1 cellular context compared by ENCODE assay signal in the genomic region with DNA sequence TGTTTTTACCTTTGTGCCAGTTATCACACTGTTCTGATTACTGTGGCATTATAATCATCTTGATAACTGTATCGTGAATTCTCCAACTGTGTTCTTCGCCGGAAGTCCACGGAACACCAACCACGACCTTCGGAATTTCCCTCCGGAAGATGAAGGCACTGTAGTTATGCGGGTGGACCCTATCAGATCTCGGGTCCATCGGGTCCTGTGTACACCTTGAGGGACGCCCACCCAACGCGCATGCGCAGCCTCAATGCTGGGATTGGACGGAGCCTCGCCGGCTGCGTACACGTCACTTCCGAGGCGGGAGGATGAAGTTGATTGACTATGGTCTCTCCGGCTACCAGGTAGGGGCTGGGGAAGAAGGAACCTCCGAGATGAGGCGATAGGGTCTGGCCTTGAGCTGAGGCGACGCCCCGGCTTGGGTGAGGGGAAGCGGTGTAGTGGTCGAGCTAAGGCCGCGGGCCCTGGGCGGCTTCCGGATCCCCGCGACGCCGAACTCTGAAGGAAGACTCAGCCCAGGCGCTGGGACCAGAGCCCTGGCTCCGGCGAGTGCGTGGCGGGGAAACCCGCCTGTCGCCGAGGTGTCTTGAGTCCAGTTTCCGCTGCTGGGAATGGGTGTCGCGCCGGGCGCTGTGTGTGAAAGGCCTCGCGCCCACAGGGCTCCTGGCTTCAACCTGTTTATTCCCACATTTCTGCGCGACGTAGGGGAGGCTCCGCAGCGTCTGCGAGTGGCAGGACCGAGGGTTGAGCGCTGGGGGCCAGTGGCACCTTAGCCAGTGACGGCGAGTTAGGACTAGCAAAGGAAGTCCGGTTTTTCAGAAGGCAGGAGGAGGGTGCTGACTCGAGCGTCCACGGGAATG.
A peak's percentile ranks its signal among the peaks of the same experiment; 100 is the strongest.
TF ChIP-seq lines count a peak whose summit lies in the region.

A gene with protein sequence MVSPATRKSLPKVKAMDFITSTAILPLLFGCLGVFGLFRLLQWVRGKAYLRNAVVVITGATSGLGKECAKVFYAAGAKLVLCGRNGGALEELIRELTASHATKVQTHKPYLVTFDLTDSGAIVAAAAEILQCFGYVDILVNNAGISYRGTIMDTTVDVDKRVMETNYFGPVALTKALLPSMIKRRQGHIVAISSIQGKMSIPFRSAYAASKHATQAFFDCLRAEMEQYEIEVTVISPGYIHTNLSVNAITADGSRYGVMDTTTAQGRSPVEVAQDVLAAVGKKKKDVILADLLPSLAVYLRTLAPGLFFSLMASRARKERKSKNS (plus strand): TSS at position 320 of the 863 bp plus-strand sequence. CDS start 8 bp downstream, at position 328.

TF ChIP-seq in HepG2, 621 proteins besides CTCF, POLR2A, EP300 and RAD21 (continued from another document and continues in another):
- TF ChIP-seq, protein P1, sequence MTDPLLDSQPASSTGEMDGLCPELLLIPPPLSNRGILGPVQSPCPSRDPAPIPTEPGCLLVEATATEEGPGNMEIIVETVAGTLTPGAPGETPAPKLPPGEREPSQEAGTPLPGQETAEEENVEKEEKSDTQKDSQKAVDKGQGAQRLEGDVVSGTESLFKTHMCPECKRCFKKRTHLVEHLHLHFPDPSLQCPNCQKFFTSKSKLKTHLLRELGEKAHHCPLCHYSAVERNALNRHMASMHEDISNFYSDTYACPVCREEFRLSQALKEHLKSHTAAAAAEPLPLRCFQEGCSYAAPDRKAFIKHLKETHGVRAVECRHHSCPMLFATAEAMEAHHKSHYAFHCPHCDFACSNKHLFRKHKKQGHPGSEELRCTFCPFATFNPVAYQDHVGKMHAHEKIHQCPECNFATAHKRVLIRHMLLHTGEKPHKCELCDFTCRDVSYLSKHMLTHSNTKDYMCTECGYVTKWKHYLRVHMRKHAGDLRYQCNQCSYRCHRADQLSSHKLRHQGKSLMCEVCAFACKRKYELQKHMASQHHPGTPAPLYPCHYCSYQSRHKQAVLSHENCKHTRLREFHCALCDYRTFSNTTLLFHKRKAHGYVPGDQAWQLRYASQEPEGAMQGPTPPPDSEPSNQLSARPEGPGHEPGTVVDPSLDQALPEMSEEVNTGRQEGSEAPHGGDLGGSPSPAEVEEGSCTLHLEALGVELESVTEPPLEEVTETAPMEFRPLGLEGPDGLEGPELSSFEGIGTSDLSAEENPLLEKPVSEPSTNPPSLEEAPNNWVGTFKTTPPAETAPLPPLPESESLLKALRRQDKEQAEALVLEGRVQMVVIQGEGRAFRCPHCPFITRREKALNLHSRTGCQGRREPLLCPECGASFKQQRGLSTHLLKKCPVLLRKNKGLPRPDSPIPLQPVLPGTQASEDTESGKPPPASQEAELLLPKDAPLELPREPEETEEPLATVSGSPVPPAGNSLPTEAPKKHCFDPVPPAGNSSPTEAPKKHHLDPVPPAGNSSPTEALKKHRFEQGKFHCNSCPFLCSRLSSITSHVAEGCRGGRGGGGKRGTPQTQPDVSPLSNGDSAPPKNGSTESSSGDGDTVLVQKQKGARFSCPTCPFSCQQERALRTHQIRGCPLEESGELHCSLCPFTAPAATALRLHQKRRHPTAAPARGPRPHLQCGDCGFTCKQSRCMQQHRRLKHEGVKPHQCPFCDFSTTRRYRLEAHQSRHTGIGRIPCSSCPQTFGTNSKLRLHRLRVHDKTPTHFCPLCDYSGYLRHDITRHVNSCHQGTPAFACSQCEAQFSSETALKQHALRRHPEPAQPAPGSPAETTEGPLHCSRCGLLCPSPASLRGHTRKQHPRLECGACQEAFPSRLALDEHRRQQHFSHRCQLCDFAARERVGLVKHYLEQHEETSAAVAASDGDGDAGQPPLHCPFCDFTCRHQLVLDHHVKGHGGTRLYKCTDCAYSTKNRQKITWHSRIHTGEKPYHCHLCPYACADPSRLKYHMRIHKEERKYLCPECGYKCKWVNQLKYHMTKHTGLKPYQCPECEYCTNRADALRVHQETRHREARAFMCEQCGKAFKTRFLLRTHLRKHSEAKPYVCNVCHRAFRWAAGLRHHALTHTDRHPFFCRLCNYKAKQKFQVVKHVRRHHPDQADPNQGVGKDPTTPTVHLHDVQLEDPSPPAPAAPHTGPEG (CRISPR knock-in tag; IDR thresholded peaks at IDR 0.05) = no peak
- peak; percentile 84 for TF ChIP-seq KDM5B (CRISPR knock-in tag; IDR thresholded peaks at IDR 0.05; ENCODE audit: borderline replicate concordance)
- TF ChIP-seq ZFP36L1 (CRISPR knock-in tag; IDR thresholded peaks at IDR 0.05) = no peak
- no peak for TF ChIP-seq NBN (conservative IDR thresholded peaks at IDR 0.05)
- no peak for TF ChIP-seq ZNF879 (CRISPR knock-in tag; IDR thresholded peaks at IDR 0.05)
- TF ChIP-seq SIN3B (IDR thresholded peaks at IDR 0.05; ENCODE audit: low read length) = peak; percentile 66
- TF ChIP-seq KLF12 (CRISPR knock-in tag; IDR thresholded peaks at IDR 0.05; ENCODE audit: borderline replicate concordance) = no peak
- no peak for TF ChIP-seq SCMH1 (CRISPR knock-in tag; IDR thresholded peaks at IDR 0.05; ENCODE audit: borderline replicate concordance)
- no peak for TF ChIP-seq PCBP1 (IDR thresholded peaks at IDR 0.05; ENCODE audit: borderline replicate concordance, low read depth, low read length)
- TF ChIP-seq ZSCAN29 (CRISPR knock-in tag; conservative IDR thresholded peaks at IDR 0.05) = 0 out of 2 replicates have a peak, but pooled peaks have one; percentile 42
- TF ChIP-seq, protein P2, sequence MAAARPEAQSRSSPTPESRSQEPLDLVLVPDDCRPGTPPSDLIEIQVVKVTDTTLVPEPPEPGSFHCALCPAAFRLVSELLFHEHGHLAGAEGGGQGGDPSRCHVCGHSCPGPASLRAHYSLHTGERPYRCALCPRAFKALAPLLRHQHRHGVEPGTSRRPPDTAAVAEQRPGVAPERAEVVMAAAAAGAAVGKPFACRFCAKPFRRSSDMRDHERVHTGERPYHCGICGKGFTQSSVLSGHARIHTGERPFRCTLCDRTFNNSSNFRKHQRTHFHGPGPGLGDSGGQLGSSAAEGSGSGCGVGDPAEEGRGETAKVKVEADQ (CRISPR knock-in tag; IDR thresholded peaks at IDR 0.05; ENCODE audit: borderline replicate concordance) = peak; percentile 62
- peak; percentile 82 for TF ChIP-seq RFX5 (IDR thresholded peaks at IDR 0.05; ENCODE audit: low read depth, low read length)
- TF ChIP-seq, protein P3, sequence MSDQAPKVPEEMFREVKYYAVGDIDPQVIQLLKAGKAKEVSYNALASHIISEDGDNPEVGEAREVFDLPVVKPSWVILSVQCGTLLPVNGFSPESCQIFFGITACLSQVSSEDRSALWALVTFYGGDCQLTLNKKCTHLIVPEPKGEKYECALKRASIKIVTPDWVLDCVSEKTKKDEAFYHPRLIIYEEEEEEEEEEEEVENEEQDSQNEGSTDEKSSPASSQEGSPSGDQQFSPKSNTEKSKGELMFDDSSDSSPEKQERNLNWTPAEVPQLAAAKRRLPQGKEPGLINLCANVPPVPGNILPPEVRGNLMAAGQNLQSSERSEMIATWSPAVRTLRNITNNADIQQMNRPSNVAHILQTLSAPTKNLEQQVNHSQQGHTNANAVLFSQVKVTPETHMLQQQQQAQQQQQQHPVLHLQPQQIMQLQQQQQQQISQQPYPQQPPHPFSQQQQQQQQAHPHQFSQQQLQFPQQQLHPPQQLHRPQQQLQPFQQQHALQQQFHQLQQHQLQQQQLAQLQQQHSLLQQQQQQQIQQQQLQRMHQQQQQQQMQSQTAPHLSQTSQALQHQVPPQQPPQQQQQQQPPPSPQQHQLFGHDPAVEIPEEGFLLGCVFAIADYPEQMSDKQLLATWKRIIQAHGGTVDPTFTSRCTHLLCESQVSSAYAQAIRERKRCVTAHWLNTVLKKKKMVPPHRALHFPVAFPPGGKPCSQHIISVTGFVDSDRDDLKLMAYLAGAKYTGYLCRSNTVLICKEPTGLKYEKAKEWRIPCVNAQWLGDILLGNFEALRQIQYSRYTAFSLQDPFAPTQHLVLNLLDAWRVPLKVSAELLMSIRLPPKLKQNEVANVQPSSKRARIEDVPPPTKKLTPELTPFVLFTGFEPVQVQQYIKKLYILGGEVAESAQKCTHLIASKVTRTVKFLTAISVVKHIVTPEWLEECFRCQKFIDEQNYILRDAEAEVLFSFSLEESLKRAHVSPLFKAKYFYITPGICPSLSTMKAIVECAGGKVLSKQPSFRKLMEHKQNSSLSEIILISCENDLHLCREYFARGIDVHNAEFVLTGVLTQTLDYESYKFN (CRISPR knock-in tag; conservative IDR thresholded peaks at IDR 0.05) = peak; percentile 57
- TF ChIP-seq ELF3 (CRISPR knock-in tag; IDR thresholded peaks at IDR 0.05) = peak; percentile 42; the same call in 1 of the 2 replicates
- TF ChIP-seq MTF1 (CRISPR knock-in tag; IDR thresholded peaks at IDR 0.05) = no peak
- TF ChIP-seq FOXJ3 (CRISPR knock-in tag; IDR thresholded peaks at IDR 0.05; ENCODE audit: borderline replicate concordance) = no peak
- peak; percentile 42; the same call in 1 of the 2 replicates for TF ChIP-seq ZSCAN9 (CRISPR knock-in tag; IDR thresholded peaks at IDR 0.05; ENCODE audit: borderline replicate concordance)
- TF ChIP-seq, protein P4, sequence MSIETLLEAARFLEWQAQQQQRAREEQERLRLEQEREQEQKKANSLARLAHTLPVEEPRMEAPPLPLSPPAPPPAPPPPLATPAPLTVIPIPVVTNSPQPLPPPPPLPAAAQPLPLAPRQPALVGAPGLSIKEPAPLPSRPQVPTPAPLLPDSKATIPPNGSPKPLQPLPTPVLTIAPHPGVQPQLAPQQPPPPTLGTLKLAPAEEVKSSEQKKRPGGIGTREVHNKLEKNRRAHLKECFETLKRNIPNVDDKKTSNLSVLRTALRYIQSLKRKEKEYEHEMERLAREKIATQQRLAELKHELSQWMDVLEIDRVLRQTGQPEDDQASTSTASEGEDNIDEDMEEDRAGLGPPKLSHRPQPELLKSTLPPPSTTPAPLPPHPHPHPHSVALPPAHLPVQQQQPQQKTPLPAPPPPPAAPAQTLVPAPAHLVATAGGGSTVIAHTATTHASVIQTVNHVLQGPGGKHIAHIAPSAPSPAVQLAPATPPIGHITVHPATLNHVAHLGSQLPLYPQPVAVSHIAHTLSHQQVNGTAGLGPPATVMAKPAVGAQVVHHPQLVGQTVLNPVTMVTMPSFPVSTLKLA (IDR thresholded peaks at IDR 0.05) = peak; percentile 25; the same call in 1 of the 2 replicates
- TF ChIP-seq TCF7L2 (IDR thresholded peaks at IDR 0.05; ENCODE audit: low read depth, low read length) = no peak
- no peak for TF ChIP-seq ZNF33A (CRISPR knock-in tag; IDR thresholded peaks at IDR 0.05; ENCODE audit: borderline replicate concordance)
- TF ChIP-seq, protein P5, sequence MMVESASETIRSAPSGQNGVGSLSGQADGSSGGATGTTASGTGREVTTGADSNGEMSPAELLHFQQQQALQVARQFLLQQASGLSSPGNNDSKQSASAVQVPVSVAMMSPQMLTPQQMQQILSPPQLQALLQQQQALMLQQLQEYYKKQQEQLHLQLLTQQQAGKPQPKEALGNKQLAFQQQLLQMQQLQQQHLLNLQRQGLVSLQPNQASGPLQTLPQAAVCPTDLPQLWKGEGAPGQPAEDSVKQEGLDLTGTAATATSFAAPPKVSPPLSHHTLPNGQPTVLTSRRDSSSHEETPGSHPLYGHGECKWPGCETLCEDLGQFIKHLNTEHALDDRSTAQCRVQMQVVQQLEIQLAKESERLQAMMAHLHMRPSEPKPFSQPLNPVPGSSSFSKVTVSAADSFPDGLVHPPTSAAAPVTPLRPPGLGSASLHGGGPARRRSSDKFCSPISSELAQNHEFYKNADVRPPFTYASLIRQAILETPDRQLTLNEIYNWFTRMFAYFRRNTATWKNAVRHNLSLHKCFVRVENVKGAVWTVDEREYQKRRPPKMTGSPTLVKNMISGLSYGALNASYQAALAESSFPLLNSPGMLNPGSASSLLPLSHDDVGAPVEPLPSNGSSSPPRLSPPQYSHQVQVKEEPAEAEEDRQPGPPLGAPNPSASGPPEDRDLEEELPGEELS (CRISPR knock-in tag; IDR thresholded peaks at IDR 0.05) = no peak; the same call in 1 of the 2 replicates
- TF ChIP-seq KDM2A (CRISPR knock-in tag; IDR thresholded peaks at IDR 0.05; ENCODE audit: borderline replicate concordance, low read depth) = no peak; the same call in 1 of the 2 replicates
- no peak for TF ChIP-seq ZNF713 (CRISPR knock-in tag; IDR thresholded peaks at IDR 0.05)
- TF ChIP-seq, protein P6, sequence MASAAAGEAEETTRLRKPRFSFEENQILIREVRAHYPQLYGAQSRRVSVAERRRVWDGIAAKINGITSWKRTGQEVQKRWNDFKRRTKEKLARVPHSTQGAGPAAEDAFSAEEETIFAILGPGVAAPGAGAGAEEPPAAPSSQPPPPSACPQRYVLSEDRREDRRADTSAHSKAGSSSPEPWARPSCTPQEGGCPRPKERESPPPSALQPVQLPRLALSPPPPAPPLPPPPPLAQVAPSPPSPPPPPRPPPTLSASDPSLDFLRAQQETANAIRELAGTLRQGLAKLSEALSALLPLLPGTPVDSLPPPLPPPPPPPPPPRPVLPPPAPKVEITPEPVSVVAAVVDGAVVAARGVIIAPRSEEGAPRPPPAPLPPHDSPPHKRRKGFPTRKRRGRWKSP (CRISPR knock-in tag; IDR thresholded peaks at IDR 0.05) = no peak
- no peak; the same call in 1 of the 2 replicates for TF ChIP-seq ZNF34 (CRISPR knock-in tag; IDR thresholded peaks at IDR 0.05; ENCODE audit: borderline replicate concordance)
- TF ChIP-seq, protein P7, sequence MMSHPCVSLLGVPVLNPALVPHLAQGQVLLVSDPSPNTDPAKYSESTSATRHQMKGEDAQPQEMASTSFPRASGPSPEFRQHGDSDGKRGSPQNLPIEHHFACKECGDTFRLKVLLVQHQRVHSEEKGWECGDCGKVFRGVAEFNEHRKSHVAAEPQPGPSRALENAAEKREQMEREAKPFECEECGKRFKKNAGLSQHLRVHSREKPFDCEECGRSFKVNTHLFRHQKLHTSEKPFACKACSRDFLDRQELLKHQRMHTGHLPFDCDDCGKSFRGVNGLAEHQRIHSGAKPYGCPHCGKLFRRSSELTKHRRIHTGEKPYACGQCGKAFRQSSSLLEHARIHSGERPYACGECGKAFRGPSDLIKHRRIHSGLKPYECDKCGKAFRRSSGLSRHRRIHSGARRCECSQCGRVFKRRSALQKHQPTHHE (CRISPR knock-in tag; IDR thresholded peaks at IDR 0.05; ENCODE audit: borderline replicate concordance) = no peak
- TF ChIP-seq SUZ12 (IDR thresholded peaks at IDR 0.05; ENCODE audit: low read depth, low read length) = no peak
